1 cellular context compared by ENCODE assay signal in genomic region chr2:120773186-120773800, GRCh38.
TF ChIP-seq lines count a peak whose summit lies in the region.

No MANE protein-coding gene starts in this region.

TF ChIP-seq in GM23338, 12 proteins besides CTCF, POLR2A, EP300 and RAD21 (continued from another document):
- TF ChIP-seq NANOG (IDR thresholded peaks at IDR 0.05; ENCODE audit: borderline replicate concordance) (no peak), STAT1 (IDR thresholded peaks at IDR 0.05; ENCODE audit: unreplicated experiment) (no peak), JUNB (IDR thresholded peaks at IDR 0.05; ENCODE audit: unreplicated experiment) (no peak), ZNF462 (CRISPR knock-in tag; IDR thresholded peaks at IDR 0.05) (no peak)
